1 cellular context compared by ENCODE assay signal in genomic region chr22:19757140-19757984, GRCh38.
A peak's percentile ranks its signal among the peaks of the same experiment; 100 is the strongest.
TF ChIP-seq lines count a peak whose summit lies in the region.

No MANE protein-coding gene starts in this region.

TF ChIP-seq in GM12878, 131 proteins besides CTCF, POLR2A, EP300 and RAD21:
- TF ChIP-seq STAT1 (conservative IDR thresholded peaks at IDR 0.05) (no peak), ELK1 (IDR thresholded peaks at IDR 0.05; ENCODE audit: low read depth, low read length) (no peak), PKNOX1 (IDR thresholded peaks at IDR 0.05) (no peak), GABPA (IDR thresholded peaks at IDR 0.05; ENCODE audit: low read depth) (no peak), NR2C2 (IDR thresholded peaks at IDR 0.05; ENCODE audit: borderline replicate concordance, control insufficient read depth, insufficient read length, low read depth) (no peak), NKRF (conservative IDR thresholded peaks at IDR 0.05) (no peak), E2F4 (IDR thresholded peaks at IDR 0.05; ENCODE audit: low read depth, low read length) (no peak), SPI1 (IDR thresholded peaks at IDR 0.05; ENCODE audit: borderline replicate concordance, insufficient read depth, low read depth, low read length) (0 out of 2 replicates have a peak, but pooled peaks have one; percentile 10)
TF ChIP-seq in GM12878: peak in this region for 1.
